ENCODE assay signal across 8 cellular contexts in genomic region chr2:127174176-127174575, GRCh38. TPM values are rescaled to one million over a fixed set of nuclear protein-coding genes. Genes with fewer than 3 reads are reported as not detected.
DNase-seq lines count a peak whose midpoint lies in the region; ATAC-seq and TF ChIP-seq lines count a peak whose summit lies in the region.

No MANE protein-coding gene starts in this region.

- H3K9me3 ChIP-seq in SK-N-SH = no peaks in the 10 kb centered on the region
- H3K9me3 ChIP-seq in uterus = no peaks in the 10 kb centered on the region

- H3K27ac ChIP-seq in SK-N-SH (ENCODE audit: low read depth in 2 of 2, low read length in 1 of 2) (no peak overlapping the region), uterus (peak overlapping the region; percentile 82 to 87)

- ATAC-seq in activated CD8-positive, alpha-beta T cell treated with anti-CD3 and anti-CD28 coated beads for 36 hours = peak; percentile 51
- ATAC-seq in activated CD8-positive, alpha-beta T cell treated with anti-CD3 and anti-CD28 coated beads, Interleukin-2, amount 10 ng/mL, durations not matched to agents 7 days and 5 days = no peak
- no peak for ATAC-seq in GM19035 (IDR thresholded peaks at IDR 0.05; ENCODE audit: unreplicated experiment)

- 75% methylated on average over 5 of the region's 6 CpGs for WGBS in SK-N-SH (ENCODE audit: low lambda C conversion rate)

- TF ChIP-seq EP300 in SK-N-SH (IDR thresholded peaks at IDR 0.05; ENCODE audit: borderline replicate concordance in 1 of 2, low read depth in 1 of 2, low read length in 1 of 2) = no peak

- no peak for TF ChIP-seq POLR2A in uterus (IDR thresholded peaks at IDR 0.05)

- peak; percentile 66 for TF ChIP-seq RAD21 in SK-N-SH (IDR thresholded peaks at IDR 0.05; ENCODE audit: low read length)

- no peaks in the 10 kb centered on the region for H3F3A ChIP-seq in SK-N-SH (replicated peaks; ENCODE audit: insufficient read depth)

- CTCF ChIA-PET in activated CD8-positive, alpha-beta T cell treated with anti-CD3 and anti-CD28 coated beads for 36 hours (lab: Charles Lee) = interaction anchor here (0.7 to 1.1 kb wide), 6 partner anchors 13 to 173 kb away, joined by 3 read pairs; no protein-coding TSS in a partner anchor
- CTCF ChIA-PET in activated CD8-positive, alpha-beta T cell treated with anti-CD3 and anti-CD28 coated beads, Interleukin-2, amount 10 ng/mL, durations not matched to agents 7 days and 5 days (lab: Charles Lee) = interaction anchor here (1.9 kb wide), 1 partner anchor 107 kb away, joined by 8 read pairs; no protein-coding TSS in a partner anchor
- CTCF ChIA-PET in SK-N-SH (lab: Yijun Ruan, JAX) = interaction anchor here (0.6 to 12.1 kb wide), 21 partner anchors 8 to 305 kb away, joined by 3 to 80 read pairs (median 3); no protein-coding TSS in a partner anchor
- CTCF ChIA-PET in activated naive CD4-positive, alpha-beta T cell treated with anti-CD3 and anti-CD28 coated beads for 36 hours (lab: Charles Lee) = interaction anchor here (0.6 to 1.3 kb wide), 4 partner anchors 11 to 108 kb away, joined by 3 to 4 read pairs (median 3); no protein-coding TSS in a partner anchor

- TF ChIP-seq CTCF in activated CD8-positive, alpha-beta T cell treated with anti-CD3 and anti-CD28 coated beads for 36 hours (IDR thresholded peaks at IDR 0.05) = peak; percentile 32
- TF ChIP-seq CTCF in SK-N-SH (IDR thresholded peaks at IDR 0.05) (peak; percentile 36), uterus (IDR thresholded peaks at IDR 0.05) (peak in 3 of 4 experiments; percentile 19 to 42 (median 24))

- POLR2A ChIA-PET in activated CD8-positive, alpha-beta T cell treated with anti-CD3 and anti-CD28 coated beads for 36 hours (lab: Charles Lee) = no interaction called here
- POLR2A ChIA-PET in activated CD8-positive, alpha-beta T cell treated with anti-CD3 and anti-CD28 coated beads, Interleukin-2, amount 10 ng/mL, durations not matched to agents 7 days and 5 days (lab: Charles Lee) = no interaction called here
- POLR2A ChIA-PET in SK-N-SH (lab: Yijun Ruan, JAX) = no interaction called here

- H3K27me3 ChIP-seq in SK-N-SH (ENCODE audit: insufficient read depth) (no peaks in the 10 kb centered on the region), uterus (no peaks in the 10 kb centered on the region)

- H3K4me1 ChIP-seq in SK-N-SH (ENCODE audit: control insufficient read depth in 1 of 2, insufficient read depth in 2 of 2, low read depth in 1 of 2, low read length in 1 of 2) (peaks cover 0 to 32% of the 10 kb centered on the region in 2 experiments; a peak in 1 of 4 replicates), uterus (peaks cover 7 to 9% of the 10 kb centered on the region in 2 donors)

- no peaks in the 10 kb centered on the region for H3K9me3 Mint-ChIP-seq in activated CD8-positive, alpha-beta T cell treated with anti-CD3 and anti-CD28 coated beads for 36 hours
- no peaks in the 10 kb centered on the region for H3K9me3 Mint-ChIP-seq in activated CD8-positive, alpha-beta T cell treated with anti-CD3 and anti-CD28 coated beads, Interleukin-2, amount 10 ng/mL, durations not matched to agents 7 days and 5 days (ENCODE audit: insufficient read depth)
- H3K9me3 Mint-ChIP-seq in activated CD4-positive, alpha-beta T cell treated with anti-CD3 and anti-CD28 coated beads, Interleukin-2, amount 10 ng/mL, durations not matched to agents 24 days and 14 days = no peaks in the 10 kb centered on the region
- no peaks in the 10 kb centered on the region for H3K9me3 Mint-ChIP-seq in activated naive CD4-positive, alpha-beta T cell treated with anti-CD3 and anti-CD28 coated beads for 36 hours

- H3K4me3 Mint-ChIP-seq in activated CD8-positive, alpha-beta T cell treated with anti-CD3 and anti-CD28 coated beads for 36 hours = no peak overlapping the region
- no peak overlapping the region for H3K4me3 Mint-ChIP-seq in activated CD8-positive, alpha-beta T cell treated with anti-CD3 and anti-CD28 coated beads, Interleukin-2, amount 10 ng/mL, durations not matched to agents 7 days and 5 days
- no peak overlapping the region for H3K4me3 Mint-ChIP-seq in activated CD4-positive, alpha-beta T cell treated with anti-CD3 and anti-CD28 coated beads, Interleukin-2, amount 10 ng/mL, durations not matched to agents 24 days and 14 days
- no peak overlapping the region for H3K4me3 Mint-ChIP-seq in activated naive CD4-positive, alpha-beta T cell treated with anti-CD3 and anti-CD28 coated beads for 36 hours

- H3K9ac ChIP-seq in SK-N-SH = no peak overlapping the region

- H3K36me3 ChIP-seq in SK-N-SH (replicated peaks in 1 of 2; ENCODE audit: control insufficient read depth in 1 of 2, insufficient read depth in 2 of 2, low read length in 1 of 2) = no peaks in the 10 kb centered on the region
- no peaks in the 10 kb centered on the region for H3K36me3 ChIP-seq in uterus

- no peak overlapping the region for H3K27ac Mint-ChIP-seq in activated CD8-positive, alpha-beta T cell treated with anti-CD3 and anti-CD28 coated beads for 36 hours
- H3K27ac Mint-ChIP-seq in activated CD8-positive, alpha-beta T cell treated with anti-CD3 and anti-CD28 coated beads, Interleukin-2, amount 10 ng/mL, durations not matched to agents 7 days and 5 days = no peak overlapping the region
- H3K27ac Mint-ChIP-seq in activated CD4-positive, alpha-beta T cell treated with anti-CD3 and anti-CD28 coated beads, Interleukin-2, amount 10 ng/mL, durations not matched to agents 24 days and 14 days = no peak overlapping the region
- H3K27ac Mint-ChIP-seq in activated naive CD4-positive, alpha-beta T cell treated with anti-CD3 and anti-CD28 coated beads for 36 hours = no peak overlapping the region

- H4K20me1 ChIP-seq in SK-N-SH (ENCODE audit: insufficient read depth) = no peaks in the 10 kb centered on the region

- no peaks in the 10 kb centered on the region for H3K27me3 Mint-ChIP-seq in activated CD8-positive, alpha-beta T cell treated with anti-CD3 and anti-CD28 coated beads for 36 hours
- H3K27me3 Mint-ChIP-seq in activated CD8-positive, alpha-beta T cell treated with anti-CD3 and anti-CD28 coated beads, Interleukin-2, amount 10 ng/mL, durations not matched to agents 7 days and 5 days (ENCODE audit: low read depth) = no peaks in the 10 kb centered on the region
- H3K27me3 Mint-ChIP-seq in activated CD4-positive, alpha-beta T cell treated with anti-CD3 and anti-CD28 coated beads, Interleukin-2, amount 10 ng/mL, durations not matched to agents 24 days and 14 days = no peaks in the 10 kb centered on the region
- H3K27me3 Mint-ChIP-seq in activated naive CD4-positive, alpha-beta T cell treated with anti-CD3 and anti-CD28 coated beads for 36 hours (ENCODE audit: low read depth) = no peaks in the 10 kb centered on the region

- no peaks in the 10 kb centered on the region for H3K9me2 ChIP-seq in SK-N-SH

- no peak overlapping the region for H2AFZ ChIP-seq in SK-N-SH (ENCODE audit: low read depth)

- peak; percentile 22 for DNase-seq in activated CD8-positive, alpha-beta T cell treated with anti-CD3 and anti-CD28 coated beads for 36 hours
- DNase-seq in activated CD8-positive, alpha-beta T cell treated with anti-CD3 and anti-CD28 coated beads, Interleukin-2, amount 10 ng/mL, durations not matched to agents 7 days and 5 days = no peak
- peak; percentile 80 for DNase-seq in SK-N-SH
- peak; percentile 70 for DNase-seq in iPS-NIHi11 (ENCODE audit: low spot score)
- DNase-seq in uterus = peak; percentile 53 to 58
- DNase-seq in activated CD4-positive, alpha-beta T cell treated with anti-CD3 and anti-CD28 coated beads, Interleukin-2, amount 10 ng/mL, durations not matched to agents 24 days and 14 days = no peak
- DNase-seq in activated naive CD4-positive, alpha-beta T cell treated with anti-CD3 and anti-CD28 coated beads for 36 hours = no peak

- no peak overlapping the region for H3K4me2 ChIP-seq in SK-N-SH

- H3K4me1 Mint-ChIP-seq in activated CD8-positive, alpha-beta T cell treated with anti-CD3 and anti-CD28 coated beads for 36 hours (ENCODE audit: low read depth) = no peaks in the 10 kb centered on the region
- no peaks in the 10 kb centered on the region for H3K4me1 Mint-ChIP-seq in activated CD8-positive, alpha-beta T cell treated with anti-CD3 and anti-CD28 coated beads, Interleukin-2, amount 10 ng/mL, durations not matched to agents 7 days and 5 days (ENCODE audit: low read depth)
- no peaks in the 10 kb centered on the region for H3K4me1 Mint-ChIP-seq in activated CD4-positive, alpha-beta T cell treated with anti-CD3 and anti-CD28 coated beads, Interleukin-2, amount 10 ng/mL, durations not matched to agents 24 days and 14 days
- H3K4me1 Mint-ChIP-seq in activated naive CD4-positive, alpha-beta T cell treated with anti-CD3 and anti-CD28 coated beads for 36 hours (ENCODE audit: low read depth) = no peaks in the 10 kb centered on the region

- H3K4me3 ChIP-seq in SK-N-SH (ENCODE audit: low read depth in 2 of 2, low read length in 1 of 2) (no peak overlapping the region), uterus (no peak overlapping the region)

- intact Hi-C loops in activated CD8-positive, alpha-beta T cell treated with anti-CD3 and anti-CD28 coated beads for 36 hours (cut with micrococcal nuclease) = no loop called here
- intact Hi-C loops in uterus (cut with DNase I; ENCODE audit: low total_unique reads) = no loop called here
- intact Hi-C loops in activated CD4-positive, alpha-beta T cell treated with anti-CD3 and anti-CD28 coated beads, Interleukin-2, amount 10 ng/mL, durations not matched to agents 24 days and 14 days (cut with micrococcal nuclease) = loop anchor here (10.0 kb wide), 1 partner anchor 99 kb away; no protein-coding TSS in a partner anchor
- intact Hi-C loops in activated naive CD4-positive, alpha-beta T cell treated with anti-CD3 and anti-CD28 coated beads for 36 hours (cut with micrococcal nuclease) = loop anchor here (1.0 kb wide), 1 partner anchor 106 kb away; no protein-coding TSS in a partner anchor

- H3K79me2 ChIP-seq in SK-N-SH (ENCODE audit: insufficient read depth) = no peaks in the 10 kb centered on the region

- H3K36me3 Mint-ChIP-seq in activated CD8-positive, alpha-beta T cell treated with anti-CD3 and anti-CD28 coated beads for 36 hours (ENCODE audit: low read depth) = no peaks in the 10 kb centered on the region
- H3K36me3 Mint-ChIP-seq in activated CD8-positive, alpha-beta T cell treated with anti-CD3 and anti-CD28 coated beads, Interleukin-2, amount 10 ng/mL, durations not matched to agents 7 days and 5 days (ENCODE audit: low read depth) = no peaks in the 10 kb centered on the region
- H3K36me3 Mint-ChIP-seq in activated CD4-positive, alpha-beta T cell treated with anti-CD3 and anti-CD28 coated beads, Interleukin-2, amount 10 ng/mL, durations not matched to agents 24 days and 14 days (ENCODE audit: low read depth) = no peaks in the 10 kb centered on the region
- H3K36me3 Mint-ChIP-seq in activated naive CD4-positive, alpha-beta T cell treated with anti-CD3 and anti-CD28 coated beads for 36 hours (ENCODE audit: low read depth) = no peaks in the 10 kb centered on the region

RNA-seq across cellular contexts. Expression of gene CYP27C1, which starts 45.9 kb away (rescaled TPM):
- not detected for total RNA-seq in activated CD8-positive, alpha-beta T cell treated with anti-CD3 and anti-CD28 coated beads for 36 hours
- total RNA-seq in activated CD8-positive, alpha-beta T cell treated with anti-CD3 and anti-CD28 coated beads, Interleukin-2, amount 10 ng/mL, durations not matched to agents 7 days and 5 days = not detected
- 0.03 TPM in 1 of 2 replicates, not detected in the other for polyA plus RNA-seq in SK-N-SH (2012; rRNA removed)
- 0.03 TPM in 2 replicates for polyA plus RNA-seq in SK-N-SH (2012; cell fraction: cytosol; rRNA removed)
- not detected in 2 replicates for polyA plus RNA-seq in SK-N-SH (2012; cell fraction: nucleus; rRNA removed)
- 1 to 10 TPM in 2 of 4 donors, not detected in 2; 1.2 to 7.1 TPM for total RNA-seq in uterus
- not detected in 2 replicates for total RNA-seq in activated CD4-positive, alpha-beta T cell treated with anti-CD3 and anti-CD28 coated beads, Interleukin-2, amount 10 ng/mL, durations not matched to agents 24 days and 14 days
- total RNA-seq in activated naive CD4-positive, alpha-beta T cell treated with anti-CD3 and anti-CD28 coated beads for 36 hours = not detected

Comparison
In these comparisons a context has a peak if more than half of its experiments do, and no peak if none do; other contexts are left out.
1. DNase-seq: peak in activated CD8-positive, alpha-beta T cell treated with anti-CD3 and anti-CD28 coated beads for 36 hours (single experiment), SK-N-SH (single experiment), iPS-NIHi11 (single experiment) and uterus (2 of 2); none in activated CD8-positive, alpha-beta T cell treated with anti-CD3 and anti-CD28 coated beads, Interleukin-2, amount 10 ng/mL, durations not matched to agents 7 days and 5 days (single experiment), activated CD4-positive, alpha-beta T cell treated with anti-CD3 and anti-CD28 coated beads, Interleukin-2, amount 10 ng/mL, durations not matched to agents 24 days and 14 days (single experiment) and activated naive CD4-positive, alpha-beta T cell treated with anti-CD3 and anti-CD28 coated beads for 36 hours (single experiment).
2. H3K27ac ChIP-seq: peak in uterus (2 of 2); none in SK-N-SH (0 of 2).
3. intact Hi-C loops: an anchor here in activated CD4-positive, alpha-beta T cell treated with anti-CD3 and anti-CD28 coated beads, Interleukin-2, amount 10 ng/mL, durations not matched to agents 24 days and 14 days (10.0 kb wide) and activated naive CD4-positive, alpha-beta T cell treated with anti-CD3 and anti-CD28 coated beads for 36 hours (1.0 kb wide); none called in activated CD8-positive, alpha-beta T cell treated with anti-CD3 and anti-CD28 coated beads for 36 hours and uterus.
4. Peak in every context shown above with its lines, with median percentiles within 50 percentile points of each other: CTCF ChIP-seq.